ENCODE assay signal across 14 cellular contexts in genomic region chr19:30565680-30566079, GRCh38.
"Had no signal": no experiment of that assay in that cellular context is flagged by ENCODE, and none has a peak within 500 bp of the region (broad histone marks: within the 10 kb centered on the region; RNA-seq: fewer than 3 reads in every experiment).

No MANE protein-coding gene starts in this region.

- H3K9me3 ChIP-seq: gastroesophageal sphincter, heart right ventricle, neutrophil had no signal

- H3K36me3 ChIP-seq: gastroesophageal sphincter, heart right ventricle, neutrophil had no signal

- H3K27ac ChIP-seq: gastroesophageal sphincter, heart right ventricle, neutrophil had no signal

- ATAC-seq: activated T-cell treated with anti-CD3 and anti-CD28 coated beads, Interleukin-2, amount 50 U/mL, for 72 hours; gastroesophageal sphincter; heart right ventricle; left lobe of liver; stimulated activated memory B cell treated with anti-CD40 and anti-IgM and Interleukin-4, amounts not matched to agents 10 μg/mL and 1 μg/mL and 100 μg/mL, for 72 hours had no signal

- H3K4me1 ChIP-seq: gastroesophageal sphincter, heart right ventricle had no signal

- H3K4me3 ChIP-seq: gastroesophageal sphincter, heart right ventricle had no signal

- H3K27me3 ChIP-seq: neutrophil had no signal

- DNase-seq: activated CD4-positive, alpha-beta T cell treated with anti-CD3 and anti-CD28 coated beads, Interleukin-2, amount 10 ng/mL, durations not matched to agents 7 days and 5 days; activated CD8-positive, alpha-beta memory T cell treated with anti-CD3 and anti-CD28 coated beads, Interleukin-2, amount 50 U/mL, for 48 hours; activated gamma-delta T cell treated with Interleukin-2 at 50 U/mL for 16 hours; activated T-cell treated with anti-CD3 and anti-CD28 coated beads, Interleukin-2, amount 50 U/mL, for 72 hours; amygdala; effector memory CD4-positive, alpha-beta T cell; heart right ventricle; naive B cell; SW 1271; trophoblast cell had no signal
